In the genomic region with DNA sequence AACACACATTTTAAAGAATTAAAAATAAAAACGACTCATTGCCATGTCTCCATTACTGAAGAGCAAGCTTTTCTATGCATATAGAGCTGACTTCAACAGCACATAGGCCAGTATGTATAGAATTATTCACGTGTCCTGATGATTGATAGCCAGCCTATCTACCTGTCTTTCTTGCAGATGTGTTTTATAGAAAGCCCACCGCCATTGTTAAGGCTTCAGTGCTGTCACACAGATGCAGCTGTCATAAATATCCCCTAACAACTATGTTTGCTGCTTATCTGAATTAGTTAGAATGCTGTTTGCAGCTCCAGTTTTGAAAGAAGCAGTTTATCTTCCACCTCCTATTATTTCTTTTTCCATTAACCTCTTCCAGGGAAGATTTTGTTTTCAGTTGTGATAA, we compare ENCODE assay signal across 21 cellular contexts.
"Had no signal": no experiment of that assay in that cellular context is flagged by ENCODE, and none has a peak within 500 bp of the region (broad histone marks: within the 10 kb centered on the region; RNA-seq: fewer than 3 reads in every experiment).

No MANE protein-coding gene starts in this region.

- H3K9me3 Mint-ChIP-seq: activated naive CD4-positive, alpha-beta T cell treated with anti-CD3 and anti-CD28 coated beads, Interleukin-2, amount 50 U/mL, for 24 hours; activated T-cell treated with anti-CD3 and anti-CD28 coated beads, Interleukin-2, amount 50 U/mL, for 72 hours; naive thymus-derived CD8-positive, alpha-beta T cell; stimulated activated naive CD8-positive, alpha-beta T cell treated with anti-CD3 and anti-CD28 coated beads, Interleukin-15, amount 100 ng/mL, for 72 hours had no signal

- H3K36me3 ChIP-seq: gastrocnemius medialis, lower lobe of right lung, neutrophil, suprapubic skin, transverse colon, uterus had no signal

- H3K27ac Mint-ChIP-seq: activated naive CD4-positive, alpha-beta T cell treated with anti-CD3 and anti-CD28 coated beads, Interleukin-2, amount 50 U/mL, for 24 hours; activated T-cell treated with anti-CD3 and anti-CD28 coated beads, Interleukin-2, amount 50 U/mL, for 72 hours; naive thymus-derived CD8-positive, alpha-beta T cell; stimulated activated naive CD8-positive, alpha-beta T cell treated with anti-CD3 and anti-CD28 coated beads, Interleukin-15, amount 100 ng/mL, for 72 hours had no signal

- H3K4me3 ChIP-seq: gastrocnemius medialis, lower lobe of right lung, smooth muscle cell, suprapubic skin, transverse colon, uterus had no signal

- H3K79me2 ChIP-seq: parathyroid adenoma had no signal

- DNase-seq: activated CD4-positive, alpha-beta T cell treated with anti-CD3 and anti-CD28 coated beads, Interleukin-2, amount 50 U/mL, for 4 hours; activated CD4-positive, CD25-positive, alpha-beta regulatory T cell treated with anti-CD3 and anti-CD28 coated beads, Interleukin-2, amount 50 U/mL, for 72 hours; activated gamma-delta T cell; activated T-cell treated with anti-CD3 and anti-CD28 coated beads, Interleukin-2, amount 50 U/mL, for 72 hours; cerebellar nuclear complex; effector CD4-positive, alpha-beta T cell; gastrocnemius medialis; head of caudate nucleus; lower lobe of right lung; naive thymus-derived CD8-positive, alpha-beta T cell; stimulated activated CD4-positive, alpha-beta T cell treated with anti-CD3 and anti-CD28 coated beads, Interleukin-4, amount 100 ng/mL, for 1 hour; stimulated activated naive CD8-positive, alpha-beta T cell treated with anti-CD3 and anti-CD28 coated beads, Interleukin-15, amount 100 ng/mL, for 72 hours; transverse colon; uterus had no signal

- H3K27ac ChIP-seq: gastrocnemius medialis, lower lobe of right lung, neutrophil, parathyroid adenoma, suprapubic skin, transverse colon, uterus had no signal

- H3K27me3 ChIP-seq: gastrocnemius medialis, suprapubic skin, transverse colon, uterus had no signal

- FAIRE-seq: bronchial epithelial cell had no signal

- H3K4me1 Mint-ChIP-seq: activated naive CD4-positive, alpha-beta T cell treated with anti-CD3 and anti-CD28 coated beads, Interleukin-2, amount 50 U/mL, for 24 hours; naive thymus-derived CD8-positive, alpha-beta T cell; stimulated activated naive CD8-positive, alpha-beta T cell treated with anti-CD3 and anti-CD28 coated beads, Interleukin-15, amount 100 ng/mL, for 72 hours had no signal

- H3K4me3 Mint-ChIP-seq: activated naive CD4-positive, alpha-beta T cell treated with anti-CD3 and anti-CD28 coated beads, Interleukin-2, amount 50 U/mL, for 24 hours; activated T-cell treated with anti-CD3 and anti-CD28 coated beads, Interleukin-2, amount 50 U/mL, for 72 hours; naive thymus-derived CD8-positive, alpha-beta T cell; stimulated activated naive CD8-positive, alpha-beta T cell treated with anti-CD3 and anti-CD28 coated beads, Interleukin-15, amount 100 ng/mL, for 72 hours had no signal

- H3K4me1 ChIP-seq: gastrocnemius medialis, lower lobe of right lung, parathyroid adenoma, suprapubic skin, uterus had no signal

- H3K9ac ChIP-seq: parathyroid adenoma had no signal

- H2AFZ ChIP-seq: parathyroid adenoma had no signal

- H3K4me2 ChIP-seq: smooth muscle cell had no signal

- H3K9me3 ChIP-seq: gastrocnemius medialis, lower lobe of right lung, neutrophil, suprapubic skin, transverse colon, uterus had no signal

- ATAC-seq: gastrocnemius medialis; lower lobe of right lung; naive thymus-derived CD8-positive, alpha-beta T cell; sciatic nerve; stimulated activated naive CD8-positive, alpha-beta T cell treated with anti-CD3 and anti-CD28 coated beads, Interleukin-15, amount 100 ng/mL, for 72 hours had no signal

- H3K36me3 Mint-ChIP-seq: activated naive CD4-positive, alpha-beta T cell treated with anti-CD3 and anti-CD28 coated beads, Interleukin-2, amount 50 U/mL, for 24 hours; naive thymus-derived CD8-positive, alpha-beta T cell had no signal
